8 cellular contexts compared by ENCODE assay signal in genomic region chr20:62063981-62064787, GRCh38. TPM values are rescaled to one million over a fixed set of nuclear protein-coding genes. Genes with fewer than 3 reads are reported as not detected.
DNase-seq lines count a peak whose midpoint lies in the region; ATAC-seq and TF ChIP-seq lines count a peak whose summit lies in the region.

No MANE protein-coding gene starts in this region.

- H3K9me3 Mint-ChIP-seq in memory B cell, result no peaks in the 10 kb centered on the region

- no peaks in the 10 kb centered on the region for H3K36me3 ChIP-seq in vagina

- H3K27ac ChIP-seq in AG04450 (ENCODE audit: low read depth, low read length) (no peak overlapping the region), vagina (no peak overlapping the region)

- TF ChIP-seq CTCF in AG04450 (IDR thresholded peaks at IDR 0.05; ENCODE audit: low read depth, low read length) (no peak), choroid plexus epithelial cell (conservative IDR thresholded peaks at IDR 0.05; ENCODE audit: low read depth, low read length) (no peak), vagina (IDR thresholded peaks at IDR 0.05) (no peak)

- H3K4me1 Mint-ChIP-seq in memory B cell, result peaks cover 40% of the 10 kb centered on the region

- no peaks in the 10 kb centered on the region for H3K36me3 Mint-ChIP-seq in memory B cell

- H3K27me3 ChIP-seq in AG04450 (ENCODE audit: control insufficient read depth, insufficient read depth, low read length), result no peaks in the 10 kb centered on the region
- H3K27me3 ChIP-seq in vagina, result no peaks in the 10 kb centered on the region

- H3K4me3 ChIP-seq in AG04450 (ENCODE audit: low read depth, low read length), result peak overlapping the region; percentile 49
- H3K4me3 ChIP-seq in choroid plexus epithelial cell (ENCODE audit: low read depth, low read length), result peak overlapping the region; percentile 47
- H3K4me3 ChIP-seq in vagina, result peak overlapping the region; percentile 41 to 52

- intact Hi-C loops in vagina (cut with DNase I), result loop anchor here (5.0 kb wide), 1 partner anchor 78 kb away; the partner anchor contains the start of genes PSMA7 and SS18L1

- no peak for TF ChIP-seq POLR2A in vagina (IDR thresholded peaks at IDR 0.05)

- peak overlapping the region; percentile 35 for H3K27ac Mint-ChIP-seq in memory B cell

- H3K4me3 Mint-ChIP-seq in memory B cell, result peak overlapping the region; percentile 70

- peaks cover 1% of the 10 kb centered on the region for H3K27me3 Mint-ChIP-seq in memory B cell

- H3K9me3 ChIP-seq in AG04450 (ENCODE audit: control insufficient read depth, insufficient read depth, low read length) (no peaks in the 10 kb centered on the region), vagina (no peaks in the 10 kb centered on the region)

- no peak for ATAC-seq in memory B cell (ENCODE audit: low read depth)
- ATAC-seq in HG03439 (IDR thresholded peaks at IDR 0.05; ENCODE audit: unreplicated experiment), result no peak

- CTCF ChIA-PET in AG04450 (lab: Charles Lee), result interaction anchor here (0.6 kb wide), 1 partner anchor 26 kb away, joined by 3 read pairs; no protein-coding TSS in a partner anchor

- H3K4me1 ChIP-seq in vagina, result peaks cover 59% of the 10 kb centered on the region

- POLR2A ChIA-PET in AG04450 (lab: Yijun Ruan, JAX), result no interaction called here

- no peak for DNase-seq in AG04450 (ENCODE audit: low read depth, low spot score)
- DNase-seq in HuH-7.5 (ENCODE audit: low spot score), result peak; percentile 89
- peak; percentile 11 for DNase-seq in choroid plexus epithelial cell (ENCODE audit: low read depth)
- no peak for DNase-seq in memory B cell (ENCODE audit: low spot score in 2 of 2)
- no peak for DNase-seq in vagina (ENCODE audit: extremely low spot score in 2 of 2)
- no peak for DNase-seq in UCSD-AML1 (lab: John Stamatoyannopoulos, UW; ENCODE audit: unreplicated experiment)
- DNase-seq in medulla oblongata (ENCODE audit: extremely low spot score), result no peak

RNA-seq across cellular contexts. Expression of gene TAF4, which starts 1.5 kb away (rescaled TPM):
- polyA plus RNA-seq in AG04450 (2011; rRNA removed), result 2.6 and 2.7 TPM in 2 replicates
- polyA minus RNA-seq in AG04450 (2011; rRNA and poly(A)+ RNA removed), result 2.6 and 3.2 TPM in 2 replicates
- total RNA-seq in vagina, result 9.6 TPM

RNA-seq across cellular contexts. Expression of gene LSM14B, which starts 58.1 kb away (rescaled TPM):
- polyA plus RNA-seq in AG04450 (2011; rRNA removed), result 26.2 and 30.7 TPM in 2 replicates
- polyA minus RNA-seq in AG04450 (2011; rRNA and poly(A)+ RNA removed), result 22.7 and 29.6 TPM in 2 replicates
- 23.6 TPM for total RNA-seq in vagina

Comparison
In these comparisons a context has a peak if more than half of its experiments do, and no peak if none do; other contexts are left out.
1. DNase-seq: peak in HuH-7.5 (single experiment) and choroid plexus epithelial cell (single experiment); none in AG04450 (single experiment), memory B cell (0 of 2), vagina (0 of 2), UCSD-AML1 (single experiment) and medulla oblongata (single experiment).
2. Peak in every context shown above with its lines, with median percentiles within 50 percentile points of each other: H3K4me3 ChIP-seq.